In genomic region chr12:128968668-128969067, GRCh38 we compare ENCODE assay signal across 18 cellular contexts.
DNase-seq lines count a peak whose midpoint lies in the region; ATAC-seq, FAIRE-seq and TF ChIP-seq lines count a peak whose summit lies in the region.
"Had no signal": no experiment of that assay in that cellular context is flagged by ENCODE, and none has a peak within 500 bp of the region (broad histone marks: within the 10 kb centered on the region; RNA-seq: fewer than 3 reads in every experiment).

No MANE protein-coding gene starts in this region.

- H4K20me1 ChIP-seq in H1 (replicated peaks in 1 of 2; ENCODE audit: control insufficient read depth in 1 of 2, insufficient read depth in 2 of 2, low read length in 2 of 2): no peaks in the 10 kb centered on the region

- no peak for TF ChIP-seq RAD21 in H1 (IDR thresholded peaks at IDR 0.05 in 1 of 2, conservative IDR thresholded peaks at IDR 0.05 in 1 of 2; ENCODE audit: low read depth in 2 of 2, low read length in 2 of 2)

- TF ChIP-seq CTCF in H1 (IDR thresholded peaks at IDR 0.05; ENCODE audit: control extremely low read depth in 1 of 3, insufficient read depth in 1 of 3, low read depth in 1 of 3, low read length in 3 of 3) (no peak), uterus (IDR thresholded peaks at IDR 0.05) (no peak)

- H3K4me1 ChIP-seq in HUES6 (ENCODE audit: control insufficient read depth, insufficient read depth, low read length) (peaks cover 31% of the 10 kb centered on the region), H1 (replicated peaks in 1 of 4; ENCODE audit: control insufficient read depth in 3 of 4, insufficient read depth in 4 of 4, low read length in 3 of 4) (peaks cover 4 to 32% (median 17%) of the 10 kb centered on the region in 4 experiments), uterus (no peaks in the 10 kb centered on the region)
- H3K4me1 ChIP-seq: heart right ventricle, prostate gland had no signal

- TF ChIP-seq EP300 in H1 (IDR thresholded peaks at IDR 0.05; ENCODE audit: borderline replicate concordance in 1 of 2, low read depth in 2 of 2, low read length in 2 of 2): no peak

- H2BK12ac ChIP-seq in H1 (ENCODE audit: low read depth, low read length): peak overlapping the region; percentile 68; the same call in 1 of the 2 replicates

- H3K79me2 ChIP-seq in H1 (ENCODE audit: control insufficient read depth in 1 of 2, insufficient read depth in 2 of 2, low read length in 2 of 2): no peaks in the 10 kb centered on the region

- peak overlapping the region; percentile 27; the same call in 1 of the 2 replicates for H2AFZ ChIP-seq in H1 (ENCODE audit: low read length)

- H3K9me3 ChIP-seq in HUES6 (ENCODE audit: control insufficient read depth, insufficient read depth, low read depth, low read length): peaks cover 4% of the 10 kb centered on the region; the same call in 1 of the 2 replicates
- H3K9me3 ChIP-seq in H1 (ENCODE audit: insufficient read depth in 2 of 2, low read depth in 1 of 2, low read length in 1 of 2): peaks cover 0 to 6% of the 10 kb centered on the region in 2 experiments; a peak in 1 of 4 replicates
- no peaks in the 10 kb centered on the region for H3K9me3 ChIP-seq in uterus
- H3K9me3 ChIP-seq: MG63, neutrophil, prostate gland had no signal

- no peak overlapping the region for H4K5ac ChIP-seq in H1 (ENCODE audit: insufficient read length, low read depth, low read length)

- peak overlapping the region; percentile 45 to 71 for H3K4me2 ChIP-seq in H1 (ENCODE audit: insufficient read depth in 1 of 2, low read depth in 2 of 2, low read length in 2 of 2)

- H4K8ac ChIP-seq in H1 (ENCODE audit: extremely low read depth, insufficient read depth, low read length): no peak overlapping the region

- H2BK120ac ChIP-seq in H1 (replicated peaks; ENCODE audit: low read depth, low read length): no peak overlapping the region

- peak overlapping the region; percentile 72; the same call in 1 of the 2 replicates for H2BK20ac ChIP-seq in H1 (ENCODE audit: low read length)

- H2AK5ac ChIP-seq in H1 (ENCODE audit: low read depth, low read length): no peak overlapping the region

- H3K4me3 ChIP-seq in HUES6 (ENCODE audit: low read depth, low read length): peak overlapping the region; percentile 53; the same call in 1 of the 2 replicates
- 0 out of 8 replicates have a peak overlapping the region, but pooled peaks of 1 of the 4 experiments have one; percentile 53 for H3K4me3 ChIP-seq in H1 (ENCODE audit: extremely low read depth in 1 of 4, insufficient read depth in 2 of 4, low read depth in 3 of 4, low read length in 4 of 4)
- no peak overlapping the region for H3K4me3 ChIP-seq in uterus
- H3K4me3 ChIP-seq: heart right ventricle, MG63, prostate gland had no signal

- ATAC-seq in HG03135 (IDR thresholded peaks at IDR 0.05; ENCODE audit: unreplicated experiment): no peak

- peak overlapping the region; percentile 32; the same call in 1 of the 2 replicates for H3K18ac ChIP-seq in H1 (ENCODE audit: extremely low read depth, low read length)

- H3K27me3 ChIP-seq in HUES6 (ENCODE audit: control insufficient read depth, insufficient read depth, low read length) (peaks cover 44% of the 10 kb centered on the region), H1 (replicated peaks in 1 of 4; ENCODE audit: control insufficient read depth in 3 of 4, extremely low read depth in 1 of 4, insufficient read depth in 3 of 4, low read length in 3 of 4) (peaks cover 0 to 17% (median 10%) of the 10 kb centered on the region in 4 experiments; a peak in 6 of 7 replicates), uterus (no peaks in the 10 kb centered on the region)
- H3K27me3 ChIP-seq: neutrophil had no signal

- peaks cover 6% of the 10 kb centered on the region; the same call in 1 of the 2 replicates for H3K23me2 ChIP-seq in H1 (ENCODE audit: low read depth, low read length)

- DNase-seq in NCI-H1105 (lab: John Stamatoyannopoulos, UW) (peak; percentile 13), NCI-H1105 treated with DMSO at 0.1 percent for 48 hours (lab: John Stamatoyannopoulos, UW) (no peak), COLO668 (lab: John Stamatoyannopoulos, UW; ENCODE audit: unreplicated experiment) (peak; percentile 2), H1 (ENCODE audit: low read depth in 1 of 2, low spot score in 2 of 2) (no peak), MV-4-11 (lab: John Stamatoyannopoulos, UW) (no peak), uterus (no peak)
- DNase-seq: 8988T; activated CD4-positive, alpha-beta T cell treated with anti-CD3 and anti-CD28 coated beads for 1 hour; activated gamma-delta T cell treated with Interleukin-2 at 50 U/mL for 16 hours; CD8-positive, alpha-beta memory T cell; effector CD4-positive, alpha-beta T cell; heart right ventricle; mammary epithelial cell had no signal

- no peaks in the 10 kb centered on the region for H3K36me3 ChIP-seq in HUES6 (ENCODE audit: control insufficient read depth, insufficient read depth, low read length)
- H3K36me3 ChIP-seq in H1 (ENCODE audit: control insufficient read depth in 2 of 4, insufficient read depth in 4 of 4, low read length in 3 of 4): no peaks in the 10 kb centered on the region
- no peaks in the 10 kb centered on the region for H3K36me3 ChIP-seq in uterus
- H3K36me3 ChIP-seq: heart right ventricle, MG63, prostate gland had no signal

- H4K91ac ChIP-seq in H1 (replicated peaks; ENCODE audit: insufficient read length, low read length): peak overlapping the region; percentile 56

- no peaks in the 10 kb centered on the region for H3K79me1 ChIP-seq in H1 (ENCODE audit: low read depth, low read length)

- H3K9ac ChIP-seq in HUES6 (ENCODE audit: low read length): no peak overlapping the region
- H3K9ac ChIP-seq in H1 (replicated peaks in 1 of 4; ENCODE audit: extremely low read depth in 1 of 4, low read depth in 3 of 4, low read length in 3 of 4): no peak overlapping the region

- 65% methylated on average over 8 of the region's 8 CpGs; no CpG with 5 or more reads in 1 of the 2 experiments for WGBS in H1 (ENCODE audit: extremely low coverage in 1 of 2, insufficient coverage in 1 of 2, insufficient read length in 1 of 2, insufficient replicate concordance in 2 of 2, low coverage in 1 of 2, low lambda C conversion rate in 2 of 2, missing lambda C conversion rate in 1 of 2), 2 experiments

- POLR2A ChIA-PET in H1 (lab: Charles Lee; ENCODE audit: partially characterized antibody): interaction anchor here (2.5 kb wide), 1 partner anchor 13 kb away, joined by 9 read pairs; no protein-coding TSS in a partner anchor

- H3K56ac ChIP-seq in H1 (replicated peaks; ENCODE audit: insufficient read length, low read depth, low read length): no peak overlapping the region

- intact Hi-C loops in uterus (cut with DNase I; ENCODE audit: low total_unique reads): no loop called here

- no peak overlapping the region for H3K14ac ChIP-seq in H1 (ENCODE audit: insufficient read length)

- FAIRE-seq in H1 (lab: Jason Lieb, UNC): no peak

- H3K23ac ChIP-seq in H1 (ENCODE audit: insufficient read length): no peak overlapping the region

- H3K27ac ChIP-seq in HUES6 (ENCODE audit: low read depth, low read length) (no peak overlapping the region), H1 (ENCODE audit: low read depth, low read length) (no peak overlapping the region), uterus (no peak overlapping the region)
- H3K27ac ChIP-seq: heart right ventricle, prostate gland had no signal

- no peak overlapping the region; the same call in 1 of the 2 replicates for H2BK15ac ChIP-seq in H1 (ENCODE audit: low read length)

- TF ChIP-seq POLR2A in H1 (IDR thresholded peaks at IDR 0.05; ENCODE audit: control extremely low read depth in 1 of 2, low read depth in 2 of 2, low read length in 2 of 2) (no peak), uterus (IDR thresholded peaks at IDR 0.05) (no peak)

- CTCF ChIA-PET in H1 (lab: Charles Lee; ENCODE audit: partially characterized antibody): interaction anchor here (0.6 to 4.7 kb wide), 35 partner anchors 9 to 1063 kb away, joined by 3 to 20 read pairs (median 4); no protein-coding TSS in a partner anchor

- H3K4ac ChIP-seq in H1 (replicated peaks; ENCODE audit: insufficient read length, low read depth, low read length): no peak overlapping the region

- H2BK5ac ChIP-seq in H1 (ENCODE audit: low read depth, low read length): no peak overlapping the region

TF ChIP-seq in H1, 55 proteins besides CTCF, POLR2A, EP300 and RAD21 (continues in another document):
- no peak for TF ChIP-seq KDM5A (IDR thresholded peaks at IDR 0.05; ENCODE audit: low read length)

Comparison
In these comparisons a context has a peak if more than half of its experiments do, and no peak if none do; other contexts are left out.
1. DNase-seq: peak in NCI-H1105 (single experiment) and COLO668 (single experiment); none in NCI-H1105 treated with DMSO at 0.1 percent for 48 hours (single experiment), H1 (0 of 2), MV-4-11 (single experiment) and uterus (0 of 2).